ENCODE assay signal across 10 cellular contexts in genomic region chr4:14771504-14772175, GRCh38.
"Had no signal": no experiment of that assay in that cellular context is flagged by ENCODE, and none has a peak within 500 bp of the region (broad histone marks: within the 10 kb centered on the region; RNA-seq: fewer than 3 reads in every experiment).

No MANE protein-coding gene starts in this region.

- H3K27ac ChIP-seq: prostate gland, right lobe of liver had no signal

- H3K9me3 ChIP-seq: prostate gland, right lobe of liver had no signal

- DNase-seq: activated CD4-positive, alpha-beta T cell treated with anti-CD3 and anti-CD28 coated beads, Interleukin-2, amount 10 ng/mL, durations not matched to agents 7 days and 5 days; activated CD4-positive, CD25-positive, alpha-beta regulatory T cell; activated T-cell treated with anti-CD3 and anti-CD28 coated beads for 4 hours; endodermal cell; left cardiac atrium; occipital lobe; right lobe of liver; stimulated activated naive CD4-positive, alpha-beta T cell had no signal

- H3K36me3 ChIP-seq: prostate gland, right lobe of liver had no signal

- H3K4me1 ChIP-seq: prostate gland had no signal

- H3K4me3 ChIP-seq: prostate gland, right lobe of liver had no signal

- H3K27me3 ChIP-seq: right lobe of liver had no signal

- ATAC-seq: SK-N-SH treated with all-trans-retinoic acid at 6 μM for 48 hours had no signal
